In genomic region chrX:101079736-101080135, GRCh38 we compare ENCODE assay signal across 1 cellular context.
TF ChIP-seq lines count a peak whose summit lies in the region.

No MANE protein-coding gene starts in this region.

TF ChIP-seq in GM23338, 12 proteins besides CTCF, POLR2A, EP300 and RAD21 (continued from another document):
- TF ChIP-seq ZNF462 (CRISPR knock-in tag; IDR thresholded peaks at IDR 0.05) (no peak), STAT1 (IDR thresholded peaks at IDR 0.05; ENCODE audit: unreplicated experiment) (no peak), POLR2AphosphoS5 (IDR thresholded peaks at IDR 0.05; ENCODE audit: low read depth) (no peak), REST (IDR thresholded peaks at IDR 0.05; ENCODE audit: unreplicated experiment) (no peak), NANOG (IDR thresholded peaks at IDR 0.05; ENCODE audit: borderline replicate concordance) (no peak)
